ENCODE assay signal across 1 cellular context in genomic region chr6:132816665-132817064, GRCh38.
TF ChIP-seq lines count a peak whose summit lies in the region.

No MANE protein-coding gene starts in this region.

TF ChIP-seq in endothelial cell of umbilical vein, 7 proteins besides CTCF, POLR2A, EP300 and RAD21:
- TF ChIP-seq MYC (IDR thresholded peaks at IDR 0.05; ENCODE audit: low read depth, low read length) (no peak), GATA2 (IDR thresholded peaks at IDR 0.05; ENCODE audit: insufficient read depth, insufficient read length, low read depth, low read length) (no peak), FOS (IDR thresholded peaks at IDR 0.05; ENCODE audit: borderline replicate concordance, insufficient read depth, low read length) (no peak), JUN (IDR thresholded peaks at IDR 0.05; ENCODE audit: borderline replicate concordance, insufficient read depth, insufficient read length, low read depth) (no peak), EZH2 (IDR thresholded peaks at IDR 0.05; ENCODE audit: borderline replicate concordance, low read depth, low read length, severe bottlenecking) (no peak), POLR2AphosphoS5 (IDR thresholded peaks at IDR 0.05; ENCODE audit: insufficient read depth, low read depth, low read length) (no peak)
- TF ChIP-seq, protein P1, sequence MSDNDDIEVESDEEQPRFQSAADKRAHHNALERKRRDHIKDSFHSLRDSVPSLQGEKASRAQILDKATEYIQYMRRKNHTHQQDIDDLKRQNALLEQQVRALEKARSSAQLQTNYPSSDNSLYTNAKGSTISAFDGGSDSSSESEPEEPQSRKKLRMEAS (IDR thresholded peaks at IDR 0.05; ENCODE audit: insufficient read depth, insufficient read length) = no peak
